In the genomic region with DNA sequence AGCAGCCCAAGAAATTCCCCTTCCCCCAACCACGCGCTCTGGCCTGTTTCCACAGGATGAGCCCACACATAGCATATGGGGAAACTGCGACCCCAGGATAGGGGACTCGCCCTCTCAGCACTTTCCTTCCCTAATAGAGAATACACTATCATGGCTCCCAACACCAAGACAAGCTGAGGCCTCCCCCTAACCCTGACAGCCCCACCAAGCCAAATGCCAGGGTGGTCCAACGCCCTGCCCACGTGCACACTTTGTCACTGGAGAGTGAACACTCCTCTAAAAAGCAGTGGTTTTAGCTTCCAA, we compare ENCODE assay signal across 23 cellular contexts. TPM values are rescaled to one million over a fixed set of nuclear protein-coding genes. Genes with fewer than 3 reads are reported as not detected.
DNase-seq lines count a peak whose midpoint lies in the region; ATAC-seq and TF ChIP-seq lines count a peak whose summit lies in the region.
"Had no signal": no experiment of that assay in that cellular context is flagged by ENCODE, and none has a peak within 500 bp of the region (broad histone marks: within the 10 kb centered on the region; RNA-seq: fewer than 3 reads in every experiment).

No MANE protein-coding gene starts in this region.

- no peaks in the 10 kb centered on the region for H3K9me3 Mint-ChIP-seq in T-helper 1 cell treated with Interleukin-12 subunit alpha and Interleukin-12 subunit beta and Interleukin-4 antibody, amounts not matched to agents 30 μg/mL and 1 μg/mL, for 36 hours
- no peaks in the 10 kb centered on the region for H3K9me3 Mint-ChIP-seq in T-cell
- peaks cover 11% of the 10 kb centered on the region for H3K9me3 Mint-ChIP-seq in glutamatergic neuron (ENCODE audit: unreplicated experiment)
- H3K9me3 Mint-ChIP-seq in stimulated activated effector memory CD8-positive, alpha-beta T cell treated with anti-CD3 and anti-CD28 coated beads, Interleukin-12 subunit alpha, Interleukin-12 subunit beta, amount 100 ng/mL, for 72 hours = no peaks in the 10 kb centered on the region
- H3K9me3 Mint-ChIP-seq: activated CD8-positive, alpha-beta T cell treated with anti-CD3 and anti-CD28 coated beads for 36 hours had no signal

- peaks cover 27% of the 10 kb centered on the region for H3K4me1 Mint-ChIP-seq in T-helper 1 cell treated with Interleukin-12 subunit alpha and Interleukin-12 subunit beta and Interleukin-4 antibody, amounts not matched to agents 30 μg/mL and 1 μg/mL, for 36 hours (ENCODE audit: low read depth)
- peaks cover 25 to 43% (median 30%) of the 10 kb centered on the region in 3 donors for H3K4me1 Mint-ChIP-seq in T-cell
- H3K4me1 Mint-ChIP-seq in glutamatergic neuron (ENCODE audit: low read depth, unreplicated experiment) = peaks cover 32% of the 10 kb centered on the region
- H3K4me1 Mint-ChIP-seq in stimulated activated effector memory CD8-positive, alpha-beta T cell treated with anti-CD3 and anti-CD28 coated beads, Interleukin-12 subunit alpha, Interleukin-12 subunit beta, amount 100 ng/mL, for 72 hours = peaks cover 46% of the 10 kb centered on the region

- peaks cover 2% of the 10 kb centered on the region for H3K36me3 Mint-ChIP-seq in T-helper 1 cell treated with Interleukin-12 subunit alpha and Interleukin-12 subunit beta and Interleukin-4 antibody, amounts not matched to agents 30 μg/mL and 1 μg/mL, for 36 hours (ENCODE audit: low read depth)
- H3K36me3 Mint-ChIP-seq in T-cell (no peaks in the 10 kb centered on the region), glutamatergic neuron (ENCODE audit: unreplicated experiment) (no peaks in the 10 kb centered on the region)
- peaks cover 56% of the 10 kb centered on the region for H3K36me3 Mint-ChIP-seq in stimulated activated effector memory CD8-positive, alpha-beta T cell treated with anti-CD3 and anti-CD28 coated beads, Interleukin-12 subunit alpha, Interleukin-12 subunit beta, amount 100 ng/mL, for 72 hours

- TF ChIP-seq CTCF in glutamatergic neuron (IDR thresholded peaks at IDR 0.05; ENCODE audit: partially characterized antibody, unreplicated experiment) = no peak

- H3K4me3 Mint-ChIP-seq in T-helper 1 cell treated with Interleukin-12 subunit alpha and Interleukin-12 subunit beta and Interleukin-4 antibody, amounts not matched to agents 30 μg/mL and 1 μg/mL, for 36 hours = peak overlapping the region; percentile 4
- H3K4me3 Mint-ChIP-seq in T-cell (peak overlapping the region; percentile 18 to 82 (median 24)), glutamatergic neuron (ENCODE audit: unreplicated experiment) (peak overlapping the region; percentile 82)
- peak overlapping the region; percentile 59 for H3K4me3 Mint-ChIP-seq in stimulated activated effector memory CD8-positive, alpha-beta T cell treated with anti-CD3 and anti-CD28 coated beads, Interleukin-12 subunit alpha, Interleukin-12 subunit beta, amount 100 ng/mL, for 72 hours

- DNase-seq in T-helper 1 cell (no peak), T-cell (no peak), glutamatergic neuron (no peak), HEK293T (ENCODE audit: extremely low spot score) (no peak)
- DNase-seq in stimulated activated effector memory CD8-positive, alpha-beta T cell treated with anti-CD3 and anti-CD28 coated beads, Interleukin-12 subunit alpha, Interleukin-12 subunit beta, amount 100 ng/mL, for 72 hours (ENCODE audit: low spot score in 2 of 2) = no peak
- DNase-seq: AML-193, Caco-2, EL, erythroblast, gastrocnemius medialis, H9, mesenchymal stem cell, NCI-H1417 treated with DMSO at 0.1 percent for 48 hours, NCI-H2171, NCI-H526 treated with DMSO at 0.1 percent for 48 hours, retina, SHP77, trophoblast cell had no signal

- POLR2A ChIA-PET in T-cell (lab: Charles Lee) (interaction anchor here in 1 of 2 donors (0.5 kb wide), 1 partner anchor 397 kb away, joined by 6 read pairs; no protein-coding TSS in a partner anchor), HEK293T (lab: Yijun Ruan, JAX) (no interaction called here)

- H3K27me3 Mint-ChIP-seq in T-helper 1 cell treated with Interleukin-12 subunit alpha and Interleukin-12 subunit beta and Interleukin-4 antibody, amounts not matched to agents 30 μg/mL and 1 μg/mL, for 36 hours (ENCODE audit: low read depth) = peaks cover 23% of the 10 kb centered on the region
- H3K27me3 Mint-ChIP-seq in T-cell = peaks cover 0 to 31% of the 10 kb centered on the region in 2 donors
- H3K27me3 Mint-ChIP-seq in glutamatergic neuron (ENCODE audit: unreplicated experiment) = peaks cover 19% of the 10 kb centered on the region

- CTCF ChIA-PET in T-cell (lab: Charles Lee) = interaction anchor here in 1 of 2 donors (1.1 kb wide), 1 partner anchor 13 kb away, joined by 3 read pairs; no protein-coding TSS in a partner anchor
- CTCF ChIA-PET in HEK293T (lab: Yijun Ruan, JAX) = no interaction called here

- ATAC-seq in T-cell (replicated peaks in 1 of 4) (no peak), HG03139 (IDR thresholded peaks at IDR 0.05; ENCODE audit: unreplicated experiment) (no peak), HG03571 (IDR thresholded peaks at IDR 0.05; ENCODE audit: unreplicated experiment) (no peak)
- ATAC-seq in stimulated activated effector memory CD8-positive, alpha-beta T cell treated with anti-CD3 and anti-CD28 coated beads, Interleukin-12 subunit alpha, Interleukin-12 subunit beta, amount 100 ng/mL, for 72 hours = no peak
- ATAC-seq: activated CD8-positive, alpha-beta T cell treated with anti-CD3 and anti-CD28 coated beads for 36 hours; gastrocnemius medialis had no signal

- peak overlapping the region; percentile 15 for H3K27ac Mint-ChIP-seq in T-helper 1 cell treated with Interleukin-12 subunit alpha and Interleukin-12 subunit beta and Interleukin-4 antibody, amounts not matched to agents 30 μg/mL and 1 μg/mL, for 36 hours
- H3K27ac Mint-ChIP-seq in T-cell (peak overlapping the region in 1 of 2 donors; percentile 61), glutamatergic neuron (ENCODE audit: unreplicated experiment) (peak overlapping the region; percentile 43)
- H3K27ac Mint-ChIP-seq in stimulated activated effector memory CD8-positive, alpha-beta T cell treated with anti-CD3 and anti-CD28 coated beads, Interleukin-12 subunit alpha, Interleukin-12 subunit beta, amount 100 ng/mL, for 72 hours = peak overlapping the region; percentile 65
- H3K27ac Mint-ChIP-seq: H9 had no signal

TF ChIP-seq in HEK293T, 16 proteins besides CTCF, POLR2A, EP300 and RAD21:
- TF ChIP-seq BHLHE40 (IDR thresholded peaks at IDR 0.05; ENCODE audit: borderline replicate concordance) (no peak), ZNF384 (IDR thresholded peaks at IDR 0.05) (no peak), CTBP1 (IDR thresholded peaks at IDR 0.05; ENCODE audit: borderline replicate concordance) (no peak), FOXA1 (IDR thresholded peaks at IDR 0.05) (no peak), L3MBTL2 (conservative IDR thresholded peaks at IDR 0.05) (no peak), TARDBP (IDR thresholded peaks at IDR 0.05) (no peak), ARNT (IDR thresholded peaks at IDR 0.05) (no peak)

RNA-seq across cellular contexts. Expression of gene PSD, which starts 11.0 kb away (rescaled TPM):
- total RNA-seq in T-cell = 10 to 100 TPM in 2 of 5 donors, 1 to 10 TPM in 3; 8.7 to 11.8 (median 8.8) TPM
- total RNA-seq in glutamatergic neuron (ENCODE audit: unreplicated experiment) = 88.5 TPM
- total RNA-seq: M059J had no signal

RNA-seq across cellular contexts. Expression of gene NFKB2, which starts 12.1 kb away (rescaled TPM):
- total RNA-seq in T-cell (100 to 1,000 TPM in 4 of 5 donors, 10 to 100 TPM in 1; 94.1 to 229 (median 124) TPM), glutamatergic neuron (ENCODE audit: unreplicated experiment) (7.5 TPM)

RNA-seq across cellular contexts. Expression of gene FBXL15, which starts 13.0 kb away (rescaled TPM):
- 10 to 100 TPM; 13.3 to 30.4 (median 23.7) TPM for total RNA-seq in T-cell
- 23.4 TPM for total RNA-seq in glutamatergic neuron (ENCODE audit: unreplicated experiment)

RNA-seq across cellular contexts. Expression of gene CUEDC2, which starts 24.8 kb away (rescaled TPM):
- total RNA-seq in T-cell = 10 to 100 TPM; 32.2 to 41.4 (median 37.8) TPM
- total RNA-seq in glutamatergic neuron (ENCODE audit: unreplicated experiment) = 104 TPM

RNA-seq across cellular contexts. Expression of gene C10orf95, which starts 43.8 kb away (rescaled TPM):
- total RNA-seq in T-cell (under 1 TPM in 4 of 5 donors, not detected in 1; 0.23 to 0.92 (median 0.55) TPM), glutamatergic neuron (ENCODE audit: unreplicated experiment) (not detected)
- total RNA-seq: gastrocnemius medialis, H9, M059J had no signal

Comparison
In these comparisons a context has a peak if more than half of its experiments do, and no peak if none do; other contexts are left out.
1. H3K4me3 Mint-ChIP-seq: peak in every context shown above with its lines; median percentile 82 in glutamatergic neuron; 59 in stimulated activated effector memory CD8-positive, alpha-beta T cell treated with anti-CD3 and anti-CD28 coated beads, Interleukin-12 subunit alpha, Interleukin-12 subunit beta, amount 100 ng/mL, for 72 hours; 24 in T-cell; 4 in T-helper 1 cell treated with Interleukin-12 subunit alpha and Interleukin-12 subunit beta and Interleukin-4 antibody, amounts not matched to agents 30 μg/mL and 1 μg/mL, for 36 hours.
2. RNA of gene NFKB2, which starts 12.1 kb away (total RNA-seq): 94.1 to 229 TPM in T-cell; 7.5 TPM in glutamatergic neuron (single experiment); every median in the first group is over 10 times any median in the second.